26 cellular contexts compared by ENCODE assay signal in genomic region chr9:124583134-124583533, GRCh38.
"Had no signal": no experiment of that assay in that cellular context is flagged by ENCODE, and none has a peak within 500 bp of the region (broad histone marks: within the 10 kb centered on the region; RNA-seq: fewer than 3 reads in every experiment).

No MANE protein-coding gene starts in this region.

- H3K36me3 Mint-ChIP-seq: activated naive CD8-positive, alpha-beta T cell; immature natural killer cell; memory B cell; natural killer cell; stimulated activated effector memory CD8-positive, alpha-beta T cell treated with anti-CD3 and anti-CD28 coated beads, Interleukin-12 subunit alpha, Interleukin-12 subunit beta, amount 100 ng/mL, for 72 hours had no signal

- H3K27ac ChIP-seq: body of pancreas, gastroesophageal sphincter, neutrophil, sigmoid colon, stomach, thyroid gland, VCaP had no signal

- H3K27me3 ChIP-seq: body of pancreas, gastroesophageal sphincter, neutrophil, sigmoid colon, stomach, thyroid gland had no signal

- H3K36me3 ChIP-seq: gastroesophageal sphincter, neutrophil, sigmoid colon, stomach, thyroid gland had no signal

- H3K4me3 ChIP-seq: body of pancreas, gastroesophageal sphincter, sigmoid colon, stomach, thyroid gland had no signal

- H3K4me1 ChIP-seq: body of pancreas, gastroesophageal sphincter, sigmoid colon, stomach had no signal

- H3K4me3 Mint-ChIP-seq: activated naive CD8-positive, alpha-beta T cell; effector memory CD8-positive, alpha-beta T cell; immature natural killer cell; memory B cell; natural killer cell; stimulated activated effector memory CD8-positive, alpha-beta T cell treated with anti-CD3 and anti-CD28 coated beads, Interleukin-12 subunit alpha, Interleukin-12 subunit beta, amount 100 ng/mL, for 72 hours had no signal

- H3K9me3 ChIP-seq: body of pancreas, gastroesophageal sphincter, neutrophil, sigmoid colon, stomach, thyroid gland had no signal

- DNase-seq: activated CD4-positive, alpha-beta T cell treated with anti-CD3 and anti-CD28 coated beads for 48 hours; activated CD4-positive, alpha-beta T cell treated with anti-CD3 and anti-CD28 coated beads, Interleukin-2, amount 50 U/mL, for 48 hours; activated CD8-positive, alpha-beta memory T cell treated with anti-CD3 and anti-CD28 coated beads for 24 hours; activated effector memory CD4-positive, alpha-beta T cell treated with Interleukin-2 at 50 U/mL for 16 hours; activated naive CD4-positive, alpha-beta T cell treated with Interleukin-2 at 50 U/mL for 16 hours; anterior cingulate cortex; body of pancreas; effector memory CD8-positive, alpha-beta T cell; hippocampal formation; immature natural killer cell; kidney; left colon; natural killer cell; sigmoid colon; small intestine; stimulated activated CD4-positive, alpha-beta T cell treated with anti-CD3 and anti-CD28 coated beads, Interleukin-4, amount 100 ng/mL, for 24 hours; stomach; T-helper 9 cell; thyroid gland had no signal

- H3K9me3 Mint-ChIP-seq: effector memory CD8-positive, alpha-beta T cell; immature natural killer cell; memory B cell; natural killer cell; stimulated activated effector memory CD8-positive, alpha-beta T cell treated with anti-CD3 and anti-CD28 coated beads, Interleukin-12 subunit alpha, Interleukin-12 subunit beta, amount 100 ng/mL, for 72 hours had no signal

- H3K4me1 Mint-ChIP-seq: immature natural killer cell; memory B cell; natural killer cell; stimulated activated effector memory CD8-positive, alpha-beta T cell treated with anti-CD3 and anti-CD28 coated beads, Interleukin-12 subunit alpha, Interleukin-12 subunit beta, amount 100 ng/mL, for 72 hours had no signal

- ATAC-seq: activated CD4-positive, CD25-positive, alpha-beta regulatory T cell treated with anti-CD3 and anti-CD28 coated beads, Interleukin-2, amount 50 U/mL, for 24 hours; body of pancreas; effector memory CD8-positive, alpha-beta T cell; gastroesophageal sphincter; left colon; natural killer cell; stimulated activated effector memory CD8-positive, alpha-beta T cell treated with anti-CD3 and anti-CD28 coated beads, Interleukin-12 subunit alpha, Interleukin-12 subunit beta, amount 100 ng/mL, for 72 hours had no signal

- H3K27ac Mint-ChIP-seq: activated naive CD8-positive, alpha-beta T cell; effector memory CD8-positive, alpha-beta T cell; immature natural killer cell; memory B cell; natural killer cell; stimulated activated effector memory CD8-positive, alpha-beta T cell treated with anti-CD3 and anti-CD28 coated beads, Interleukin-12 subunit alpha, Interleukin-12 subunit beta, amount 100 ng/mL, for 72 hours had no signal
